In the genomic region with DNA sequence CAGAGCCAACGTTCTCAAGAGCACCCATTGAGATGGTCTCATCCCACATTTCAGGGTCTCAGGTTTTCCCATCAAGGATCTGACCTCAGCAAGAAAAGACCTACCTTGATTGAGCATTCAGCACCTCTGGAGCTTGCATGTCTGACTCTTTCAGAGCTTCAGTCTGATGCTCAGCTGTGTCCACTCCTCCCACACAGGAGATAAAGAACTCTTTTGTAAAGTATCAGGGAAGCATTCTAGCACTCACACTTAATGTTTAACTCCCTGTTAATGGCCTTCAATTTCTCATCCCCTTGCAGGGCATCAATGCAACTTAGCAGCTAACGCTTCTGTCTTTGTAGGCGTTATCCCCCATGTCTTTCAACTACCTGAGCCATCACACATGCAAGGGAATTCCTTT, we compare ENCODE assay signal across 23 cellular contexts.
"Had no signal": no experiment of that assay in that cellular context is flagged by ENCODE, and none has a peak within 500 bp of the region (broad histone marks: within the 10 kb centered on the region; RNA-seq: fewer than 3 reads in every experiment).

No MANE protein-coding gene starts in this region.

- H3K36me3 ChIP-seq: cardiac muscle cell, esophagus muscularis mucosa, left ventricle myocardium inferior, neutrophil, pancreas, tibial nerve had no signal

- H3K4me1 ChIP-seq: esophagus muscularis mucosa, pancreas, psoas muscle, tibial nerve had no signal

- H3K79me2 ChIP-seq: hepatocyte had no signal

- DNase-seq: activated B cell treated with CpG ODN at 0.5 μM for 24 hours; activated CD4-positive, alpha-beta T cell treated with anti-CD3 and anti-CD28 coated beads for 36 hours; activated CD4-positive, alpha-beta T cell treated with anti-CD3 and anti-CD28 coated beads, Interleukin-2, amount 50 U/mL, for 48 hours; activated naive CD4-positive, alpha-beta T cell treated with Interleukin-2 at 50 U/mL for 16 hours; activated naive CD8-positive, alpha-beta T cell treated with anti-CD3 and anti-CD28 coated beads for 36 hours; activated T-cell treated with anti-CD3 and anti-CD28 coated beads, Interleukin-2, amount 50 U/mL, for 48 hours; effector memory CD8-positive, alpha-beta T cell; glutamatergic neuron; immature natural killer cell; left ventricle myocardium inferior; pancreas; psoas muscle; right cardiac atrium; stimulated activated CD4-positive, alpha-beta T cell treated with anti-CD3 and anti-CD28 coated beads, Interleukin-12 subunit alpha, Interleukin-12 subunit beta, amount 100 ng/mL, for 4 hours; stimulated activated CD4-positive, alpha-beta T cell treated with anti-CD3 and anti-CD28 coated beads, Interleukin-4, amount 100 ng/mL, for 4 hours; stimulated activated naive CD8-positive, alpha-beta T cell treated with anti-CD3 and anti-CD28 coated beads, Interleukin-15, Interleukin-2, amounts not matched to agents 100 U/mL and 50 U/mL, for 24 hours had no signal

- H3K36me3 Mint-ChIP-seq: activated naive CD8-positive, alpha-beta T cell treated with anti-CD3 and anti-CD28 coated beads for 36 hours; immature natural killer cell had no signal

- H2AFZ ChIP-seq: hepatocyte had no signal

- H3K27me3 Mint-ChIP-seq: activated B cell treated with CpG ODN at 0.5 μM for 24 hours had no signal

- H3K4me1 Mint-ChIP-seq: activated B cell treated with CpG ODN at 0.5 μM for 24 hours, immature natural killer cell, nephron had no signal

- H3K9me3 ChIP-seq: esophagus muscularis mucosa, left ventricle myocardium inferior, neutrophil, pancreas, psoas muscle, tibial nerve had no signal

- H3K4me3 Mint-ChIP-seq: activated B cell treated with CpG ODN at 0.5 μM for 24 hours; activated CD4-positive, alpha-beta T cell treated with anti-CD3 and anti-CD28 coated beads for 36 hours; activated naive CD8-positive, alpha-beta T cell treated with anti-CD3 and anti-CD28 coated beads for 36 hours; effector memory CD8-positive, alpha-beta T cell; immature natural killer cell; nephron; T-helper 1 cell treated with Interleukin-12 subunit alpha and Interleukin-12 subunit beta and Interleukin-4 antibody, amounts not matched to agents 30 μg/mL and 1 μg/mL, for 36 hours had no signal

- H3K9me3 Mint-ChIP-seq: activated B cell treated with CpG ODN at 0.5 μM for 24 hours; effector memory CD8-positive, alpha-beta T cell; nephron; T-helper 1 cell treated with Interleukin-12 subunit alpha and Interleukin-12 subunit beta and Interleukin-4 antibody, amounts not matched to agents 30 μg/mL and 1 μg/mL, for 36 hours had no signal

- H3K4me3 ChIP-seq: cardiac muscle cell, esophagus muscularis mucosa, hepatocyte, left ventricle myocardium inferior, pancreas, psoas muscle, tibial nerve had no signal

- H3K27ac ChIP-seq: cardiac muscle cell, left ventricle myocardium inferior, neutrophil, pancreas, psoas muscle, tibial nerve had no signal

- H3K27ac Mint-ChIP-seq: activated B cell treated with CpG ODN at 0.5 μM for 24 hours; activated CD4-positive, alpha-beta T cell treated with anti-CD3 and anti-CD28 coated beads for 36 hours; activated naive CD8-positive, alpha-beta T cell treated with anti-CD3 and anti-CD28 coated beads for 36 hours; effector memory CD8-positive, alpha-beta T cell; nephron; T-helper 1 cell treated with Interleukin-12 subunit alpha and Interleukin-12 subunit beta and Interleukin-4 antibody, amounts not matched to agents 30 μg/mL and 1 μg/mL, for 36 hours had no signal

- H3K4me2 ChIP-seq: hepatocyte had no signal

- H3K27me3 ChIP-seq: cardiac muscle cell, esophagus muscularis mucosa, hepatocyte, neutrophil, pancreas, tibial nerve had no signal
